In the genomic region with DNA sequence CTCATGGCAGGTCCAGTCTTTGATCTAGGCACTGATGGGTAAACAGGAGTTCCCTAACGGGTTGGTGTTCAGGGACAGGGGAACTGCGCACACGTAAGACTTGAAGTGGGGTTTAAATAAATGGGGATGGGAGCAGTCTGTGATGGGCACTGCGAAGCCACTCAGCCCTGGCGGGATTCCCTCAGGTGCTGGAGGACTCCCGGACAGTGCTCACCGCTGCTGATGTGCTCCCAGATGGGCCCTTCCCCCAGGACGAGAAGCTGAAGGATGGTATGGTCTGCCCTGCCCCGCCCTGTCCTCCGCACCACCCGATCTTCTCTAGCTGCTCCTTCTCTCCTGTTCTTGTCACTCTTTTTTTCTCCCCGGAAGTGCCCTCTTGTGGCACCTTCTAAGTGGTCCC, we compare ENCODE assay signal across 19 cellular contexts.
"Had no signal": no experiment of that assay in that cellular context is flagged by ENCODE, and none has a peak within 500 bp of the region (broad histone marks: within the 10 kb centered on the region; RNA-seq: fewer than 3 reads in every experiment).

No MANE protein-coding gene starts in this region.

- H3K4me3 ChIP-seq: MG63 had no signal

- H3K4me2 ChIP-seq: SK-N-SH had no signal

- H3K9ac ChIP-seq: SK-N-SH had no signal

- H3K27me3 ChIP-seq: MG63 had no signal

- DNase-seq: IMR-90, Karpas-422, KG1, MG63, NCI-H1092, NCI-H1105 treated with DMSO at 0.1 percent for 48 hours, NCI-H1417 treated with DMSO at 0.1 percent for 48 hours, NCI-H146, NCI-H1694 treated with DMSO at 0.1 percent for 48 hours, NCI-H1930, NCI-H2081, NCI-H2107, NCI-H2227 treated with DMSO at 0.1 percent for 48 hours, NCI-H524, NCI-H526 treated with DMSO at 0.1 percent for 48 hours, NCI-H748 treated with DMSO at 0.1 percent for 48 hours, RPMI8226, SHP77, SK-N-SH had no signal

- H3K9me3 ChIP-seq: MG63, SK-N-SH had no signal

- H3K36me3 ChIP-seq: MG63 had no signal
